In the genomic region with DNA sequence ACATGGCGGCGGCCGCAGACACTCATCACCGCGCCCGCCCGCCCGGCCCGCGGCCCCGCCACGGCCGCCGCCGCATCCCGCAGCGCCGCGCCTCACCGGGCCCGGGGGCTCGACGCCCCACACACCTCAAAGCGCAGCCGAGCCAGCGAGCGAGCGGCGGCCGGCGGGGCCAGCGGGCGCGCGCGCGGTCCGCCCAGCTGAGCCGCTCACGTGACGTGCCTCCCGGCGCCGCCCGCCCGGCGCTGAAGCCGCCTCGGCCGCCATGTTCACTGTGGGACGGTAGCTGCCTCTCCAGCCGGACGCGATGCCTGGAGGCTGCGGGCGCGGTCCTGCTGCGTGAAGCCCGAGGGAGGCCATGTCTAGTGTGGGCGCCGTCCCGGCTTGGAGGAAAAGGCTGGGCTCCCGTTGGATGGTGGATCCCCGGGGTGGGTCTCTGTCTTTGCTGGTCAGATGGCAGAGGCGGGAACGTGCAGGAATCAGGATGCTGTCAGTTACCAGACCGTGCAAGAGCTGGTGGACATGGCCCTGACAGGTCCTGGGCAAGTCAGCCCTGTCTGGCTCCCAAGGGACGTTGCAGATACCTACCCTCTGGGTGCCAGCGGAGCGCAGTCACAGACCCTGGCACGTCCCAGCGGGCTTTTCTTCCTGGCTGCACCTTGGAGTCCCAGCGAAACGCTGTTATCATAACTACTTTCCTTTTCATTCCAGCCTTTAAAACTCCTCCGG, we compare ENCODE assay signal across 8 cellular contexts. TPM values are rescaled to one million over a fixed set of nuclear protein-coding genes. Genes with fewer than 3 reads are reported as not detected.
DNase-seq lines count a peak whose midpoint lies in the region; ATAC-seq and TF ChIP-seq lines count a peak whose summit lies in the region.

Gene USP31 (minus strand): TSS at position 186 of the 726 bp plus-strand sequence. CDS start 182 bp downstream, at position 4.

- intact Hi-C loops in HCT116 (cut with micrococcal nuclease) = no loop called here

- H3K4me3 ChIP-seq in HCT116 (replicated peaks in 1 of 2; ENCODE audit: low read depth in 1 of 2, low read length in 2 of 2) = peak within 1 kb of the TSS; percentile 62 to 91
- H3K4me3 ChIP-seq in MM.1S (ENCODE audit: low read length) = peak within 1 kb of the TSS; percentile 78

- peak within 1 kb of the TSS; percentile 92 to 98 (median 98) for H3K4me3 Mint-ChIP-seq in nephron

- RAD21 ChIA-PET in HCT116 (lab: Charles Lee; ENCODE audit: low non-redundant PET in 1 of 2, low total read pairs in 2 of 2, uncharacterized antibody in 2 of 2, unreplicated experiment in 2 of 2) = no interaction called here

- H2AFZ ChIP-seq in HCT116 (ENCODE audit: low read depth, low read length, poor library complexity, severe bottlenecking) = peak within 1 kb of the TSS; percentile 92
- H2AFZ ChIP-seq in MM.1S (ENCODE audit: low read length) = peak within 1 kb of the TSS; percentile 86

- H3F3A ChIP-seq in MM.1S (ENCODE audit: insufficient read depth, low read length) = no peaks in the 10 kb centered on the region

- H3K9ac ChIP-seq in HCT116 (ENCODE audit: low read length) = peak within 1 kb of the TSS; percentile 80
- H3K9ac ChIP-seq in MM.1S (ENCODE audit: low read length) = peak within 1 kb of the TSS; percentile 63

- H3K36me3 ChIP-seq in HCT116 (ENCODE audit: control insufficient read depth in 1 of 2, insufficient read depth in 2 of 2, low read length in 2 of 2) (no peaks in the 10 kb centered on the region), MM.1S (replicated peaks; ENCODE audit: insufficient read depth, low read length) (no peaks in the 10 kb centered on the region)

- H4K20me1 ChIP-seq in HCT116 (ENCODE audit: insufficient read depth) = no peaks in the 10 kb centered on the region
- H4K20me1 ChIP-seq in MM.1S (ENCODE audit: insufficient read depth, low read length) = no peaks in the 10 kb centered on the region

- DNase-seq in G401 (ENCODE audit: low spot score) (peak; percentile 95), HCT116 (ENCODE audit: low read depth, low spot score) (peak; percentile 86), MM.1S (peak; percentile 95), SHP77 (lab: John Stamatoyannopoulos, UW) (peak; percentile 75 to 86), activated gamma-delta T cell (lab: John Stamatoyannopoulos, UW) (peak; percentile 84), fibroblast of the conjunctiva (ENCODE audit: low read depth) (peak; percentile 91)
- peak; percentile 90 for DNase-seq in stimulated activated naive CD4-positive, alpha-beta T cell treated with Interleukin-2 at 50 U/mL for 16 hours (lab: John Stamatoyannopoulos, UW)

- CTCF ChIA-PET in HCT116 (lab: Charles Lee) = interaction anchor here (1.0 kb wide), 1 partner anchor 286 kb away, joined by 6 read pairs; no protein-coding TSS in a partner anchor

- H3K27me3 ChIP-seq in HCT116 (ENCODE audit: insufficient read depth, low read length) = no peaks in the 10 kb centered on the region
- H3K27me3 ChIP-seq in MM.1S (replicated peaks; ENCODE audit: insufficient read depth, low read length) = no peaks in the 10 kb centered on the region

- H3K36me3 Mint-ChIP-seq in nephron (ENCODE audit: low read depth) = no peaks in the 10 kb centered on the region

- in situ Hi-C loops in G401 (cut with HindIII; ENCODE audit: low sequenced_read_pairs) = no loop called here

- POLR2A ChIA-PET in HCT116 (lab: Charles Lee) = no interaction called here

- H3K27ac ChIP-seq in HCT116 (ENCODE audit: low read depth, low read length) (peak within 1 kb of the TSS; percentile 80), MM.1S (ENCODE audit: low read length) (no peak within 1 kb of the TSS)

- no peak for TF ChIP-seq CTCF in HCT116 (IDR thresholded peaks at IDR 0.05 in 2 of 3, conservative IDR thresholded peaks at IDR 0.05 in 1 of 3; ENCODE audit: borderline replicate concordance in 1 of 3, insufficient read depth in 1 of 3, low read depth in 2 of 3, low read length in 2 of 3)
- TF ChIP-seq CTCF in MM.1S (IDR thresholded peaks at IDR 0.05; ENCODE audit: low read length) = no peak
- TF ChIP-seq CTCF in nephron (IDR thresholded peaks at IDR 0.05; ENCODE audit: unreplicated experiment in 3 of 3) = no peak

- ATAC-seq in HCT116 = peak; percentile 96

- no TSS peak for BruUV-seq in HCT116 (replicated peaks; lab: Mats Ljungman, UMichigan)

- H3K27me3 Mint-ChIP-seq in nephron (ENCODE audit: low read depth) = peaks cover 19% of the 10 kb centered on the region

- H3K79me2 ChIP-seq in HCT116 (ENCODE audit: insufficient read depth, low read length) (peaks cover 42% of the 10 kb centered on the region), MM.1S (ENCODE audit: low read length) (peaks cover 38% of the 10 kb centered on the region)

- H3K9me2 ChIP-seq in HCT116 (ENCODE audit: insufficient read depth) (no peaks in the 10 kb centered on the region), MM.1S (replicated peaks; ENCODE audit: insufficient read depth, low read length) (no peaks in the 10 kb centered on the region)

- peak within 1 kb of the TSS; percentile 41 to 64 (median 48) for H3K27ac Mint-ChIP-seq in nephron

- peak within 1 kb of the TSS; percentile 100 for H3K4me2 ChIP-seq in HCT116 (ENCODE audit: low read length)
- H3K4me2 ChIP-seq in MM.1S (ENCODE audit: low read depth, low read length) = peak within 1 kb of the TSS; percentile 95

- H3K4me1 ChIP-seq in HCT116 (ENCODE audit: control insufficient read depth in 1 of 2, insufficient read depth in 2 of 2, low read length in 2 of 2) = peaks cover 17 to 31% of the 10 kb centered on the region in 2 experiments
- H3K4me1 ChIP-seq in MM.1S (ENCODE audit: low read length) = peaks cover 3% of the 10 kb centered on the region; the same call in 1 of the 2 replicates

- H3K9me3 ChIP-seq in HCT116 (ENCODE audit: control insufficient read depth in 1 of 2, insufficient read depth in 1 of 2, low read depth in 1 of 2, low read length in 2 of 2) = no peaks in the 10 kb centered on the region
- no peaks in the 10 kb centered on the region for H3K9me3 ChIP-seq in MM.1S (replicated peaks; ENCODE audit: insufficient read depth, low read length)

- H3K9me3 Mint-ChIP-seq in nephron = no peaks in the 10 kb centered on the region

- no peak for TF ChIP-seq RAD21 in HCT116 (IDR thresholded peaks at IDR 0.05; ENCODE audit: low read depth)

- TF ChIP-seq POLR2A in HCT116 (IDR thresholded peaks at IDR 0.05; ENCODE audit: borderline replicate concordance, extremely low read depth, insufficient read depth, insufficient read length) = peak; percentile 44

- H3K4me1 Mint-ChIP-seq in nephron = peaks cover 30% of the 10 kb centered on the region

TF ChIP-seq in HCT116, 20 proteins besides CTCF, POLR2A, EP300 and RAD21 (continues in another document):
- TF ChIP-seq ZFX (IDR thresholded peaks at IDR 0.05) (no peak; the same call in 1 of the 2 replicates), MAX (IDR thresholded peaks at IDR 0.05) (peak; percentile 33; the same call in 1 of the 2 replicates), ZBTB33 (IDR thresholded peaks at IDR 0.05; ENCODE audit: extremely low read depth, insufficient replicate concordance, low read length) (no peak), JUND (IDR thresholded peaks at IDR 0.05) (no peak), SRF (IDR thresholded peaks at IDR 0.05; ENCODE audit: low read depth) (no peak), POLR2AphosphoS5 (IDR thresholded peaks at IDR 0.05; ENCODE audit: low read depth, low read length) (peak; percentile 42), EGR1 (IDR thresholded peaks at IDR 0.05; ENCODE audit: low read depth) (peak; percentile 93), CEBPB (IDR thresholded peaks at IDR 0.05; ENCODE audit: low read depth) (no peak), YY1 (IDR thresholded peaks at IDR 0.05; ENCODE audit: extremely low read depth, insufficient replicate concordance, low read depth, low read length) (peak; percentile 100), SP1 (IDR thresholded peaks at IDR 0.05; ENCODE audit: low read depth) (peak; percentile 33; the same call in 1 of the 2 replicates), TCF7L2 (IDR thresholded peaks at IDR 0.05; ENCODE audit: borderline replicate concordance, extremely low read depth, insufficient read depth, insufficient read length) (peak; percentile 77), EZH2 (IDR thresholded peaks at IDR 0.05) (no peak), EZH2phosphoT487 (IDR thresholded peaks at IDR 0.05; ENCODE audit: borderline replicate concordance) (no peak)
- TF ChIP-seq, protein P1, sequence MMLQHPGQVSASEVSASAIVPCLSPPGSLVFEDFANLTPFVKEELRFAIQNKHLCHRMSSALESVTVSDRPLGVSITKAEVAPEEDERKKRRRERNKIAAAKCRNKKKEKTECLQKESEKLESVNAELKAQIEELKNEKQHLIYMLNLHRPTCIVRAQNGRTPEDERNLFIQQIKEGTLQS (IDR thresholded peaks at IDR 0.05) = no peak

RNA-seq across cellular contexts. Expression of gene USP31, which starts in this region (rescaled TPM):
- 2.4 and 3.0 TPM in 2 replicates for total RNA-seq in G401 (2014; rRNA removed; shearing (Covaris generic))
- 12.2 TPM for total RNA-seq in HCT116 (2021; ENCODE audit: unreplicated experiment)
- 2.9 and 3.1 TPM in 2 replicates for polyA plus RNA-seq in HCT116 (2012)
